1 cellular context compared by ENCODE assay signal in genomic region chr9:99130069-99130468, GRCh38.
TF ChIP-seq lines count a peak whose summit lies in the region.

No MANE protein-coding gene starts in this region.

TF ChIP-seq in HepG2, 621 proteins besides CTCF, POLR2A, EP300 and RAD21 (continued from another document):
- no peak for TF ChIP-seq PAXIP1 (CRISPR knock-in tag; conservative IDR thresholded peaks at IDR 0.05)
- no peak for TF ChIP-seq MXD3 (CRISPR knock-in tag; IDR thresholded peaks at IDR 0.05)
- TF ChIP-seq CREB3 (CRISPR knock-in tag; IDR thresholded peaks at IDR 0.05), result no peak
